Comparison of ENCODE assay signal across 8 cellular contexts in the genomic region with DNA sequence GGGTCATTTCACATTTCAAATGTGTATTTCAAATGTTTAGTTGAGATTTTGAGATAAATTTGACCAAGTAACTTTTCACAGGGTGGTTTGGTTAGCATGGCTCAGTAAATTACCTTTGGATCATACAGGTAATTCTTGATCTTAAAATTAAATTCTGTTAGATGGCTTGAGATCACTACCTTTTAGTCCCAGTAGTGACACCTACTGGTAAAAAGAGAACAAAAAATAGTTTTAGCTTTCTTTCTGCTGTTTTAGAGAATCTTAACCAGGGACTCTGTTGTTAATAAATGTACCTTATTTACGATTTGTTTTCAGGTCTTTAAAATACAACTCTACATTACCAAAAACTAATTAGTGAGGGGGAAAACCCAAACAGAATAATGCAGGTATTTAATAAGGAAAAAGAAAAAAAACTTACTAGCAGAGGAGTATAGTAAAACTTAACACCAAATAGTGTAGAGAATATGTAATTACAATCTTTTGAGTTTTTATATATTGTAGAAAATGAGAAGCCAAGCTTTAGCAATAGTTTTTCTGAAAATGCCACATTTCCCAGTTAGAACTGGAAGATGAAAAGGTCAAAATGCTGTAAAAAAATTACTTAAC.
DNase-seq lines count a peak whose midpoint lies in the region; ATAC-seq and TF ChIP-seq lines count a peak whose summit lies in the region.

No MANE protein-coding gene starts in this region.

- ATAC-seq in HG02678 (IDR thresholded peaks at IDR 0.05; ENCODE audit: unreplicated experiment) (peak; percentile 64), aorta (ENCODE audit: low FRiP score) (no peak), GM21423 (IDR thresholded peaks at IDR 0.05; ENCODE audit: unreplicated experiment) (no peak), GM18909 (IDR thresholded peaks at IDR 0.05; ENCODE audit: poor library complexity, unreplicated experiment) (no peak)

- DNase-seq in EL (peak; percentile 33), SK-MEL-5 (ENCODE audit: low read depth, low spot score) (peak; percentile 67), kidney epithelial cell (ENCODE audit: low read depth) (no peak), aorta (no peak), cerebellar nuclear complex (lab: John Stamatoyannopoulos, UW) (no peak)

- H3K27ac ChIP-seq in aorta (ENCODE audit: low read depth in 1 of 2, low read length in 2 of 2): no peak overlapping the region

- H3K36me3 ChIP-seq in kidney epithelial cell (ENCODE audit: control insufficient read depth, insufficient read depth, low read length) (no peaks in the 10 kb centered on the region), aorta (ENCODE audit: control insufficient read depth in 1 of 2, insufficient read depth in 2 of 2, low read length in 1 of 2) (no peaks in the 10 kb centered on the region)

- in situ Hi-C loops in SK-MEL-5 (cut with HindIII; ENCODE audit: low pct_unique_long_range_greater_than_20kb, low sequenced_read_pairs): no loop called here

- peaks cover 0 to 2% of the 10 kb centered on the region in 2 donors for H3K4me1 ChIP-seq in aorta (ENCODE audit: control insufficient read depth in 1 of 2, insufficient read depth in 2 of 2, low read length in 2 of 2)

- TF ChIP-seq CTCF in kidney epithelial cell (IDR thresholded peaks at IDR 0.05; ENCODE audit: insufficient read depth, low read length, poor library complexity, severe bottlenecking): peak; percentile 56

- H3K4me3 ChIP-seq in kidney epithelial cell (ENCODE audit: low read depth, low read length) (no peak overlapping the region), aorta (ENCODE audit: low read length in 2 of 2) (no peak overlapping the region)

- WGBS in aorta, 2 donors: 3 to 12% methylated on average over 1 of the region's 1 CpG

- no peaks in the 10 kb centered on the region for H3K9me3 ChIP-seq in aorta (ENCODE audit: control insufficient read depth, low read length)

- H3K27me3 ChIP-seq in kidney epithelial cell (ENCODE audit: control insufficient read depth, insufficient read depth, low read length) (peaks cover 3% of the 10 kb centered on the region), aorta (ENCODE audit: control insufficient read depth in 1 of 2, insufficient read depth in 2 of 2, low read length in 1 of 2) (no peaks in the 10 kb centered on the region)

- intact Hi-C loops in aorta (cut with DNase I): no loop called here

Comparison
In these comparisons a context has a peak if more than half of its experiments do, and no peak if none do; other contexts are left out.
1. DNase-seq: peak in EL (single experiment) and SK-MEL-5 (single experiment); none in kidney epithelial cell (single experiment), aorta (0 of 2) and cerebellar nuclear complex (0 of 2).